ENCODE assay signal across 24 cellular contexts in the genomic region with DNA sequence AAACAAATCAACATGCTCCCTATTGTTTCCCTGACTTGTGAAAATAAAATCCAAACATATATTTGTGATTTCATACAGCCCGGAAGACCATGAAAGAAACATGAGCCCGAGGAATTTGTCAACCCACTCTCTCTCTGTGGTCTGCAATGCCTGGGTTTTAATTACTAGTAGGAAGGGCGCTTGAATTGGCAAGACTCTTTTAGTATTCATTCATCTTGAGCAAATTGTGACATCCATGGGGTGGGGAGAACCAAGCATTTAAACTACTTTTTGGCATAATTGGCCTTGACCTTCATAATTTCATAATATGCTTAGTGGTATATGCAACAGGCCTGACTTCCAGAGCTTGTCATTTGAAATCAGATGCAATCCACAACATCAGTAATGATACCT.
"Had no signal": no experiment of that assay in that cellular context is flagged by ENCODE, and none has a peak within 500 bp of the region (broad histone marks: within the 10 kb centered on the region; RNA-seq: fewer than 3 reads in every experiment).

No MANE protein-coding gene starts in this region.

- H3K4me1 ChIP-seq: sigmoid colon, tibial artery had no signal

- H3K27me3 ChIP-seq: adrenal gland, gastrocnemius medialis, heart left ventricle, sigmoid colon, tibial artery had no signal

- H3K27ac ChIP-seq: adrenal gland, gastrocnemius medialis, heart left ventricle, sigmoid colon, tibial artery, VCaP had no signal

- DNase-seq: activated CD4-positive, CD25-positive, alpha-beta regulatory T cell treated with anti-CD3 and anti-CD28 coated beads, Interleukin-2, amount 50 U/mL, for 72 hours; activated CD8-positive, alpha-beta memory T cell treated with anti-CD3 and anti-CD28 coated beads for 24 hours; activated CD8-positive, alpha-beta memory T cell treated with anti-CD3 and anti-CD28 coated beads, Interleukin-2, amount 50 U/mL, for 48 hours; activated effector memory CD4-positive, alpha-beta T cell treated with anti-CD3 and anti-CD28 coated beads, Interleukin-2, amount 50 U/mL, for 16 hours; activated T-cell treated with anti-CD3 and anti-CD28 coated beads, Interleukin-2, amount 50 U/mL, for 72 hours; adrenal gland; dermis blood vessel endothelial cell; effector memory CD8-positive, alpha-beta T cell; gastrocnemius medialis; heart left ventricle; kidney; left ventricle myocardium superior; nephron progenitor cell; nucleus accumbens; posterior cingulate gyrus; sigmoid colon; stimulated activated CD4-positive, alpha-beta T cell treated with anti-CD3 and anti-CD28 coated beads, Interleukin-12 subunit alpha, Interleukin-12 subunit beta, amount 100 ng/mL, for 4 hours; stimulated activated CD4-positive, alpha-beta T cell treated with anti-CD3 and anti-CD28 coated beads, Interleukin-1b, Interleukin-23, amount 100 ng/mL, for 48 hours; stimulated activated CD8-positive, alpha-beta memory T cell treated with anti-CD3 and anti-CD28 coated beads, Interleukin-4, amount 100 ng/mL, for 48 hours; stimulated activated naive CD4-positive, alpha-beta T cell; SW 1271; T-helper 2 cell; tibial artery had no signal

- H3K36me3 ChIP-seq: adrenal gland, gastrocnemius medialis, heart left ventricle, sigmoid colon, tibial artery had no signal

- ATAC-seq: activated T-cell treated with anti-CD3 and anti-CD28 coated beads, Interleukin-2, amount 50 U/mL, for 72 hours; effector memory CD8-positive, alpha-beta T cell; heart left ventricle; left ventricle myocardium superior had no signal

- H3K4me3 ChIP-seq: adrenal gland, gastrocnemius medialis, heart left ventricle, sigmoid colon, tibial artery had no signal

- H3K9me3 ChIP-seq: adrenal gland, gastrocnemius medialis, heart left ventricle, sigmoid colon, tibial artery had no signal
